14 cellular contexts compared by ENCODE assay signal in genomic region chr9:32427111-32427873, GRCh38. TPM values are rescaled to one million over a fixed set of nuclear protein-coding genes. Genes with fewer than 3 reads are reported as not detected.
A peak's percentile ranks its signal among the peaks of the same experiment; 100 is the strongest.
DNase-seq lines count a peak whose midpoint lies in the region; TF ChIP-seq lines count a peak whose summit lies in the region.
"Had no signal": no experiment of that assay in that cellular context is flagged by ENCODE, and none has a peak within 500 bp of the region (broad histone marks: within the 10 kb centered on the region; RNA-seq: fewer than 3 reads in every experiment).

No MANE protein-coding gene starts in this region.

- no peak for TF ChIP-seq POLR2A in thyroid gland (IDR thresholded peaks at IDR 0.05)

- peak overlapping the region; percentile 39 for H3K27ac Mint-ChIP-seq in chondrocyte (ENCODE audit: unreplicated experiment)
- H3K27ac Mint-ChIP-seq: CD4-positive, CD25-positive, alpha-beta regulatory T cell had no signal

- no peaks in the 10 kb centered on the region for H3K27me3 ChIP-seq in thyroid gland
- H3K27me3 ChIP-seq: esophagus muscularis mucosa had no signal

- peak; percentile 26 for DNase-seq in Ammon's horn (ENCODE audit: low spot score)
- peak; percentile 33 for DNase-seq in NCI-H2196 treated with DMSO at 0.1 percent for 48 hours (lab: John Stamatoyannopoulos, UW; ENCODE audit: unreplicated experiment)
- DNase-seq in chondrocyte (ENCODE audit: low spot score) = no peak
- peak; percentile 40 for DNase-seq in midbrain (lab: John Stamatoyannopoulos, UW)
- DNase-seq in thyroid gland = no peak
- no peak for DNase-seq in posterior vena cava (ENCODE audit: low spot score)
- DNase-seq in stimulated activated CD4-positive, alpha-beta T cell treated with anti-CD3 and anti-CD28 coated beads, Interleukin-4, amount 100 ng/mL, for 1 hour = no peak
- DNase-seq in HPDE6-E6E7 (ENCODE audit: extremely low spot score) = no peak
- DNase-seq: activated gamma-delta T cell treated with Interleukin-2 at 50 U/mL for 16 hours, WERI-Rb-1 had no signal

- H3K4me1 ChIP-seq in thyroid gland = no peaks in the 10 kb centered on the region

- H3K36me3 Mint-ChIP-seq in chondrocyte (ENCODE audit: low read depth) = peaks cover 27% of the 10 kb centered on the region

- no peaks in the 10 kb centered on the region for H3K9me3 Mint-ChIP-seq in chondrocyte (ENCODE audit: low read depth)
- H3K9me3 Mint-ChIP-seq: CD4-positive, CD25-positive, alpha-beta regulatory T cell had no signal

- no peak for TF ChIP-seq CTCF in chondrocyte (IDR thresholded peaks at IDR 0.05)
- no peak for TF ChIP-seq CTCF in thyroid gland (IDR thresholded peaks at IDR 0.05)

- H3K27me3 Mint-ChIP-seq in chondrocyte (ENCODE audit: low read depth) = no peaks in the 10 kb centered on the region
- H3K27me3 Mint-ChIP-seq: CD4-positive, CD25-positive, alpha-beta regulatory T cell had no signal

- intact Hi-C loops in thyroid gland (cut with DNase I) (loop anchor here (5.0 kb wide), 1 partner anchor 45 kb away; the partner anchor contains the start of gene ACO1), posterior vena cava (cut with DNase I) (no loop called here)

- WGBS in thyroid gland, 2 donors = 82 to 85% methylated on average over 8 of the region's 8 CpGs

- H3K4me3 Mint-ChIP-seq in chondrocyte (ENCODE audit: unreplicated experiment) = no peak overlapping the region
- H3K4me3 Mint-ChIP-seq: CD4-positive, CD25-positive, alpha-beta regulatory T cell had no signal

- peaks cover 55% of the 10 kb centered on the region for H3K4me1 Mint-ChIP-seq in chondrocyte (ENCODE audit: low read depth)
- H3K4me1 Mint-ChIP-seq: CD4-positive, CD25-positive, alpha-beta regulatory T cell had no signal

- H3K36me3 ChIP-seq in thyroid gland = peaks cover 19 to 21% of the 10 kb centered on the region in 2 donors

- H3K9me3 ChIP-seq in thyroid gland = no peaks in the 10 kb centered on the region
- H3K9me3 ChIP-seq: esophagus muscularis mucosa had no signal

- no peak overlapping the region for H3K4me3 ChIP-seq in thyroid gland (replicated peaks in 1 of 3)
- H3K4me3 ChIP-seq: esophagus muscularis mucosa, GM12878 had no signal

- no peak overlapping the region for H3K27ac ChIP-seq in thyroid gland
- H3K27ac ChIP-seq: esophagus muscularis mucosa, KMS-11, WERI-Rb-1 had no signal

RNA-seq across cellular contexts. Expression of gene ACO1, which starts 42.8 kb away (rescaled TPM):
- 39.7 to 47.5 TPM (median 44.7 TPM) in 3 replicates for total RNA-seq in chondrocyte
- total RNA-seq in thyroid gland = 10 to 100 TPM; 44.6 to 57.6 (median 45.3) TPM
- 10 to 100 TPM; 32.7 to 35.7 TPM for total RNA-seq in posterior vena cava

Comparison
In these comparisons a context has a peak if more than half of its experiments do, and no peak if none do; other contexts are left out.
1. DNase-seq: peak in Ammon's horn (single experiment), NCI-H2196 treated with DMSO at 0.1 percent for 48 hours (single experiment) and midbrain (single experiment); none in chondrocyte (single experiment), thyroid gland (0 of 2), posterior vena cava (single experiment), stimulated activated CD4-positive, alpha-beta T cell treated with anti-CD3 and anti-CD28 coated beads, Interleukin-4, amount 100 ng/mL, for 1 hour (single experiment) and HPDE6-E6E7 (single experiment).